Comparison of ENCODE assay signal across 1 cellular context in genomic region chr3:103446958-103447357, GRCh38.
TF ChIP-seq lines count a peak whose summit lies in the region.

No MANE protein-coding gene starts in this region.

TF ChIP-seq in H1, 55 proteins besides CTCF, POLR2A, EP300 and RAD21 (continued from another document):
- no peak for TF ChIP-seq SP2 (IDR thresholded peaks at IDR 0.05; ENCODE audit: low read length)
- no peak for TF ChIP-seq TEAD4 (IDR thresholded peaks at IDR 0.05; ENCODE audit: low read depth, low read length)
- TF ChIP-seq TCF12 (IDR thresholded peaks at IDR 0.05; ENCODE audit: low read depth, low read length) = no peak
- TF ChIP-seq MAFK (IDR thresholded peaks at IDR 0.05; ENCODE audit: low read depth, low read length) = no peak
- no peak for TF ChIP-seq YY1 (IDR thresholded peaks at IDR 0.05; ENCODE audit: low read depth, low read length)
- no peak for TF ChIP-seq SIX5 (IDR thresholded peaks at IDR 0.05; ENCODE audit: low read depth, low read length)
